In genomic region chr17:50681260-50682200, GRCh38 we compare ENCODE assay signal across 1 cellular context.
A peak's percentile ranks its signal among the peaks of the same experiment; 100 is the strongest.
TF ChIP-seq lines count a peak whose summit lies in the region.

No MANE protein-coding gene starts in this region.

TF ChIP-seq in HepG2, 621 proteins besides CTCF, POLR2A, EP300 and RAD21 (continued from another document and continues in another):
- TF ChIP-seq AKNA (CRISPR knock-in tag; IDR thresholded peaks at IDR 0.05; ENCODE audit: borderline replicate concordance) (no peak), ZFX (CRISPR knock-in tag; IDR thresholded peaks at IDR 0.05; ENCODE audit: low read depth) (no peak), MED1 (CRISPR knock-in tag; IDR thresholded peaks at IDR 0.05) (peak; percentile 63), ZNF562 (CRISPR knock-in tag; IDR thresholded peaks at IDR 0.05; ENCODE audit: borderline replicate concordance) (no peak), TBX3 (IDR thresholded peaks at IDR 0.05; ENCODE audit: borderline replicate concordance) (no peak), SAFB2 (CRISPR knock-in tag; IDR thresholded peaks at IDR 0.05; ENCODE audit: borderline replicate concordance, low read depth) (no peak), SP5 (CRISPR knock-in tag; IDR thresholded peaks at IDR 0.05; ENCODE audit: borderline replicate concordance, low read depth) (peak; percentile 48; the same call in 1 of the 2 replicates), CHD4 (IDR thresholded peaks at IDR 0.05; ENCODE audit: borderline replicate concordance, low read length) (no peak), ZNF296 (CRISPR knock-in tag; conservative IDR thresholded peaks at IDR 0.05) (no peak), RBM39 (IDR thresholded peaks at IDR 0.05; ENCODE audit: low read depth, low read length, poor library complexity, severe bottlenecking) (no peak), PPARG (CRISPR knock-in tag; conservative IDR thresholded peaks at IDR 0.05) (no peak), ZNF501 (CRISPR knock-in tag; IDR thresholded peaks at IDR 0.05) (no peak), HMGXB4 (CRISPR knock-in tag; IDR thresholded peaks at IDR 0.05; ENCODE audit: borderline replicate concordance in 1 of 2, low read depth in 1 of 2) (peak; percentile 60 to 76; a peak in 3 of 4 replicates), MAZ (IDR thresholded peaks at IDR 0.05; ENCODE audit: borderline replicate concordance, low read depth, low read length) (no peak), MAZ (CRISPR knock-in tag; IDR thresholded peaks at IDR 0.05; ENCODE audit: low read depth) (0 out of 2 replicates have a peak, but pooled peaks have one; percentile 45), SMAD3 (CRISPR knock-in tag; IDR thresholded peaks at IDR 0.05) (no peak), SUZ12 (IDR thresholded peaks at IDR 0.05; ENCODE audit: low read depth, low read length) (no peak), SRF (IDR thresholded peaks at IDR 0.05; ENCODE audit: low read depth, low read length) (no peak), ZNF574 (CRISPR knock-in tag; IDR thresholded peaks at IDR 0.05) (0 out of 2 replicates have a peak, but pooled peaks have one; percentile 40), HNRNPH1 (optimal IDR thresholded peaks at IDR 0.05; ENCODE audit: low read depth, low read length) (no peak), NCOR1 (IDR thresholded peaks at IDR 0.05; ENCODE audit: borderline replicate concordance, low read length) (no peak), ZNF841 (CRISPR knock-in tag; IDR thresholded peaks at IDR 0.05; ENCODE audit: borderline replicate concordance) (no peak), ZNF430 (CRISPR knock-in tag; IDR thresholded peaks at IDR 0.05) (no peak), THAP11 (CRISPR knock-in tag; IDR thresholded peaks at IDR 0.05) (no peak), HOXA9 (CRISPR knock-in tag; IDR thresholded peaks at IDR 0.05; ENCODE audit: borderline replicate concordance) (no peak), ZNF329 (CRISPR knock-in tag; IDR thresholded peaks at IDR 0.05; ENCODE audit: low read depth) (no peak), SMARCE1 (IDR thresholded peaks at IDR 0.05; ENCODE audit: borderline replicate concordance) (no peak), ZFY (CRISPR knock-in tag; IDR thresholded peaks at IDR 0.05) (0 out of 2 replicates have a peak, but pooled peaks have one; percentile 25), SCMH1 (CRISPR knock-in tag; IDR thresholded peaks at IDR 0.05; ENCODE audit: borderline replicate concordance) (no peak), BORCS8-MEF2B (CRISPR knock-in tag; IDR thresholded peaks at IDR 0.05) (no peak; the same call in 1 of the 2 replicates), MTA1 (CRISPR knock-in tag; IDR thresholded peaks at IDR 0.05; ENCODE audit: borderline replicate concordance) (no peak), NCOA2 (CRISPR knock-in tag; IDR thresholded peaks at IDR 0.05) (no peak), ZNF326 (CRISPR knock-in tag; IDR thresholded peaks at IDR 0.05; ENCODE audit: borderline replicate concordance) (no peak), TCF12 (IDR thresholded peaks at IDR 0.05) (no peak), TCF12 (CRISPR knock-in tag; IDR thresholded peaks at IDR 0.05) (no peak), ZNF232 (CRISPR knock-in tag; IDR thresholded peaks at IDR 0.05; ENCODE audit: borderline replicate concordance) (no peak), ATF6 (CRISPR knock-in tag; conservative IDR thresholded peaks at IDR 0.05) (no peak), RBFOX2 (IDR thresholded peaks at IDR 0.05; ENCODE audit: low read depth, low read length) (no peak), NR2F1 (CRISPR knock-in tag; IDR thresholded peaks at IDR 0.05) (no peak), PAWR (CRISPR knock-in tag; IDR thresholded peaks at IDR 0.05; ENCODE audit: borderline replicate concordance) (no peak), ZNF781 (CRISPR knock-in tag; IDR thresholded peaks at IDR 0.05; ENCODE audit: borderline replicate concordance, not compliant biosample characterization) (no peak), ZNF556 (CRISPR knock-in tag; IDR thresholded peaks at IDR 0.05; ENCODE audit: borderline replicate concordance) (no peak), HNF4A (CRISPR knock-in tag; IDR thresholded peaks at IDR 0.05) (no peak; the same call in 1 of the 2 replicates), ZNF746 (CRISPR knock-in tag; IDR thresholded peaks at IDR 0.05) (no peak)
- TF ChIP-seq, protein P1, sequence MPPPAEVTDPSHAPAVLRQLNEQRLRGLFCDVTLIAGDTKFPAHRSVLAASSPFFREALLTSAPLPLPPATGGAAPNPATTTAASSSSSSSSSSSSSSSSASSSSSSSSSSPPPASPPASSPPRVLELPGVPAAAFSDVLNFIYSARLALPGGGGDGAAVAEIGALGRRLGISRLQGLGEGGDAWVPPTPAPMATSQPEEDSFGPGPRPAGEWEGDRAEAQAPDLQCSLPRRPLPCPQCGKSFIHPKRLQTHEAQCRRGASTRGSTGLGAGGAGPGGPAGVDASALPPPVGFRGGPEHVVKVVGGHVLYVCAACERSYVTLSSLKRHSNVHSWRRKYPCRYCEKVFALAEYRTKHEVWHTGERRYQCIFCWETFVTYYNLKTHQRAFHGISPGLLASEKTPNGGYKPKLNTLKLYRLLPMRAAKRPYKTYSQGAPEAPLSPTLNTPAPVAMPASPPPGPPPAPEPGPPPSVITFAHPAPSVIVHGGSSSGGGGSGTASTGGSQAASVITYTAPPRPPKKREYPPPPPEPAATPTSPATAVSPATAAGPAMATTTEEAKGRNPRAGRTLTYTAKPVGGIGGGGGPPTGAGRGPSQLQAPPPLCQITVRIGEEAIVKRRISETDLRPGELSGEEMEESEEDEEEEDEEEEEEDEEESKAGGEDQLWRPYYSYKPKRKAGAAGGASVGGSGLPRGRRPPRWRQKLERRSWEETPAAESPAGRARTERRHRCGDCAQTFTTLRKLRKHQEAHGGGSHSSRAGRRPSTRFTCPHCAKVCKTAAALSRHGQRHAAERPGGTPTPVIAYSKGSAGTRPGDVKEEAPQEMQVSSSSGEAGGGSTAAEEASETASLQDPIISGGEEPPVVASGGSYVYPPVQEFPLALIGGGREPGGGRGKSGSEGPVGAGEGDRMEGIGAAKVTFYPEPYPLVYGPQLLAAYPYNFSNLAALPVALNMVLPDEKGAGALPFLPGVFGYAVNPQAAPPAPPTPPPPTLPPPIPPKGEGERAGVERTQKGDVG (CRISPR knock-in tag; IDR thresholded peaks at IDR 0.05; ENCODE audit: borderline replicate concordance), result no peak
- TF ChIP-seq, protein P2, sequence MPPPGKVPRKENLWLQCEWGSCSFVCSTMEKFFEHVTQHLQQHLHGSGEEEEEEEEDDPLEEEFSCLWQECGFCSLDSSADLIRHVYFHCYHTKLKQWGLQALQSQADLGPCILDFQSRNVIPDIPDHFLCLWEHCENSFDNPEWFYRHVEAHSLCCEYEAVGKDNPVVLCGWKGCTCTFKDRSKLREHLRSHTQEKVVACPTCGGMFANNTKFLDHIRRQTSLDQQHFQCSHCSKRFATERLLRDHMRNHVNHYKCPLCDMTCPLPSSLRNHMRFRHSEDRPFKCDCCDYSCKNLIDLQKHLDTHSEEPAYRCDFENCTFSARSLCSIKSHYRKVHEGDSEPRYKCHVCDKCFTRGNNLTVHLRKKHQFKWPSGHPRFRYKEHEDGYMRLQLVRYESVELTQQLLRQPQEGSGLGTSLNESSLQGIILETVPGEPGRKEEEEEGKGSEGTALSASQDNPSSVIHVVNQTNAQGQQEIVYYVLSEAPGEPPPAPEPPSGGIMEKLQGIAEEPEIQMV (CRISPR knock-in tag; IDR thresholded peaks at IDR 0.05; ENCODE audit: low read depth), result no peak
- TF ChIP-seq, protein P3, sequence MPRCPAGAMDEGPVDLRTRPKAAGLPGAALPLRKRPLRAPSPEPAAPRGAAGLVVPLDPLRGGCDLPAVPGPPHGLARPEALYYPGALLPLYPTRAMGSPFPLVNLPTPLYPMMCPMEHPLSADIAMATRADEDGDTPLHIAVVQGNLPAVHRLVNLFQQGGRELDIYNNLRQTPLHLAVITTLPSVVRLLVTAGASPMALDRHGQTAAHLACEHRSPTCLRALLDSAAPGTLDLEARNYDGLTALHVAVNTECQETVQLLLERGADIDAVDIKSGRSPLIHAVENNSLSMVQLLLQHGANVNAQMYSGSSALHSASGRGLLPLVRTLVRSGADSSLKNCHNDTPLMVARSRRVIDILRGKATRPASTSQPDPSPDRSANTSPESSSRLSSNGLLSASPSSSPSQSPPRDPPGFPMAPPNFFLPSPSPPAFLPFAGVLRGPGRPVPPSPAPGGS (CRISPR knock-in tag; IDR thresholded peaks at IDR 0.05), result no peak
- TF ChIP-seq, protein P4, sequence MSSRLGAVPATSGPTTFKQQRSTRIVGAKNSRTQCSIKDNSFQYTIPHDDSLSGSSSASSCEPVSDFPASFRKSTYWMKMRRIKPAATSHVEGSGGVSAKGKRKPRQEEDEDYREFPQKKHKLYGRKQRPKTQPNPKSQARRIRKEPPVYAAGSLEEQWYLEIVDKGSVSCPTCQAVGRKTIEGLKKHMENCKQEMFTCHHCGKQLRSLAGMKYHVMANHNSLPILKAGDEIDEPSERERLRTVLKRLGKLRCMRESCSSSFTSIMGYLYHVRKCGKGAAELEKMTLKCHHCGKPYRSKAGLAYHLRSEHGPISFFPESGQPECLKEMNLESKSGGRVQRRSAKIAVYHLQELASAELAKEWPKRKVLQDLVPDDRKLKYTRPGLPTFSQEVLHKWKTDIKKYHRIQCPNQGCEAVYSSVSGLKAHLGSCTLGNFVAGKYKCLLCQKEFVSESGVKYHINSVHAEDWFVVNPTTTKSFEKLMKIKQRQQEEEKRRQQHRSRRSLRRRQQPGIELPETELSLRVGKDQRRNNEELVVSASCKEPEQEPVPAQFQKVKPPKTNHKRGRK (CRISPR knock-in tag; IDR thresholded peaks at IDR 0.05), result no peak
